8 cellular contexts compared by ENCODE assay signal in genomic region chr2:229713371-229714079, GRCh38. TPM values are rescaled to one million over a fixed set of nuclear protein-coding genes. Genes with fewer than 3 reads are reported as not detected.
A peak's percentile ranks its signal among the peaks of the same experiment; 100 is the strongest.
DNase-seq lines count a peak whose midpoint lies in the region; ATAC-seq lines count a peak whose summit lies in the region.

No MANE protein-coding gene starts in this region.

- H3K27me3 Mint-ChIP-seq in activated CD8-positive, alpha-beta T cell treated with anti-CD3 and anti-CD28 coated beads, Interleukin-2, amount 10 ng/mL, durations not matched to agents 7 days and 5 days (ENCODE audit: low read depth), result peaks cover 60% of the 10 kb centered on the region

- CTCF ChIA-PET in activated CD8-positive, alpha-beta T cell treated with anti-CD3 and anti-CD28 coated beads, Interleukin-2, amount 10 ng/mL, durations not matched to agents 7 days and 5 days (lab: Charles Lee), result no interaction called here

- peaks cover 7% of the 10 kb centered on the region for H3K4me1 Mint-ChIP-seq in activated CD8-positive, alpha-beta T cell treated with anti-CD3 and anti-CD28 coated beads, Interleukin-2, amount 10 ng/mL, durations not matched to agents 7 days and 5 days (ENCODE audit: low read depth)

- H3K9me3 Mint-ChIP-seq in activated CD8-positive, alpha-beta T cell treated with anti-CD3 and anti-CD28 coated beads, Interleukin-2, amount 10 ng/mL, durations not matched to agents 7 days and 5 days (ENCODE audit: insufficient read depth), result no peaks in the 10 kb centered on the region

- H3K4me3 Mint-ChIP-seq in activated CD8-positive, alpha-beta T cell treated with anti-CD3 and anti-CD28 coated beads, Interleukin-2, amount 10 ng/mL, durations not matched to agents 7 days and 5 days, result no peak overlapping the region

- H3K36me3 Mint-ChIP-seq in activated CD8-positive, alpha-beta T cell treated with anti-CD3 and anti-CD28 coated beads, Interleukin-2, amount 10 ng/mL, durations not matched to agents 7 days and 5 days (ENCODE audit: low read depth), result no peaks in the 10 kb centered on the region

- DNase-seq in NCI-H2107 (lab: John Stamatoyannopoulos, UW) (peak; percentile 10), NCI-H2107 treated with DMSO at 0.1 percent for 48 hours (lab: John Stamatoyannopoulos, UW; ENCODE audit: unreplicated experiment) (no peak), globus pallidus (ENCODE audit: low spot score) (peak; percentile 83), pons (ENCODE audit: low spot score) (peak; percentile 60), NK-92 (lab: John Stamatoyannopoulos, UW; ENCODE audit: unreplicated experiment) (no peak), SK-N-DZ (ENCODE audit: low spot score) (no peak)
- no peak for DNase-seq in activated CD8-positive, alpha-beta T cell treated with anti-CD3 and anti-CD28 coated beads, Interleukin-2, amount 10 ng/mL, durations not matched to agents 7 days and 5 days

- H3K27ac Mint-ChIP-seq in activated CD8-positive, alpha-beta T cell treated with anti-CD3 and anti-CD28 coated beads, Interleukin-2, amount 10 ng/mL, durations not matched to agents 7 days and 5 days, result no peak overlapping the region

- ATAC-seq in HG03521 (IDR thresholded peaks at IDR 0.05; ENCODE audit: unreplicated experiment), result peak; percentile 26
- peak; percentile 30 for ATAC-seq in activated CD8-positive, alpha-beta T cell treated with anti-CD3 and anti-CD28 coated beads, Interleukin-2, amount 10 ng/mL, durations not matched to agents 7 days and 5 days

- POLR2A ChIA-PET in activated CD8-positive, alpha-beta T cell treated with anti-CD3 and anti-CD28 coated beads, Interleukin-2, amount 10 ng/mL, durations not matched to agents 7 days and 5 days (lab: Charles Lee), result no interaction called here

RNA-seq across cellular contexts. Expression of gene DNER, which starts 0.8 kb away (rescaled TPM):
- not detected for total RNA-seq in activated CD8-positive, alpha-beta T cell treated with anti-CD3 and anti-CD28 coated beads, Interleukin-2, amount 10 ng/mL, durations not matched to agents 7 days and 5 days
- 0.05 TPM in 1 of 2 replicates, not detected in the other for polyA plus RNA-seq in SK-N-DZ (2014; cell fraction: cytosol; rRNA removed)
- polyA plus RNA-seq in SK-N-DZ (2014; cell fraction: nucleus; rRNA removed), result 0.97 TPM in 1 of 2 replicates, not detected in the other

Comparison
In these comparisons a context has a peak if more than half of its experiments do, and no peak if none do; other contexts are left out.
1. DNase-seq: peak in NCI-H2107 (single experiment), globus pallidus (single experiment) and pons (single experiment); none in NCI-H2107 treated with DMSO at 0.1 percent for 48 hours (single experiment), activated CD8-positive, alpha-beta T cell treated with anti-CD3 and anti-CD28 coated beads, Interleukin-2, amount 10 ng/mL, durations not matched to agents 7 days and 5 days (single experiment), NK-92 (single experiment) and SK-N-DZ (single experiment).